1 cellular context compared by ENCODE assay signal in the genomic region with DNA sequence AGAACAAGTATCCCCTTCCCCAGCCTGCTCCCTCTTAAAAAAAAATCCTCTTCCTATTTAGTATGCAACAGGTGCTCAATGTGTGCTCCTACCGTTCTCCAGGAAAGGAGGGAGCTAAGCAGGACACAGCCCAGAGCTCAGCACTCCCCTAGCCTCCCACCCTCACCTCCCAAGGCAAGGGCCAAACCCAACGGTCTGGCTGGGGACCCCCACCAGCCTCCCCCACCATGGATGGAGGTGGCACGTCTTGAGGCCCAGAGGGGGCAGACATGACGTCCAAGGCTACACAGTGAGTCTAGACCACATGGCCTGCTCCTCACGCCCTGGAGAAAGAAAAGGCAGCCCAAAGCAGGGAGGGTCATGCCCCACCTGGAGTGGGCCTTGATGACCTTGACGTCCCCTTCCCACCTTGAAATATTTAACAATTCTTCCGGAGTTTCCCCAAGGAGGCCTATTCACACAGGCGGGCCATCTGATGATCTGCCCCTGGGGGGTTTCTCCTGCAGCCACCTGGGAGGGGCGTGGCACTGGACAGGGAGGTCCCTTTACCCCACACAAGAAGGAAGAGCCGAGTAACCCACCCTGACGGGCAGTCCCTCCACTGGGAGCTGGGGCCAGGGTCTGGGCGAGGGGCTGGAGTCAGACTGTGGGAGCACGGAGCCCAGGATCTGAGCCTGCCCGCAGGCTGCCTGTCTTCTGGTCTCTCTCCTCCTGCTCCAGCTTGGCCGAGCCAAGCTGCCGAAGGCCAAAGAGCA.
TF ChIP-seq lines count a peak whose summit lies in the region.

No MANE protein-coding gene starts in this region.

TF ChIP-seq in HepG2, 621 proteins besides CTCF, POLR2A, EP300 and RAD21 (continued from another document):
- TF ChIP-seq ZBTB7A (CRISPR knock-in tag; IDR thresholded peaks at IDR 0.05) (peak; percentile 4; the same call in 1 of the 2 replicates), TAF1 (CRISPR knock-in tag; IDR thresholded peaks at IDR 0.05) (no peak), SPEN (CRISPR knock-in tag; IDR thresholded peaks at IDR 0.05; ENCODE audit: low read depth) (peak; percentile 11; the same call in 1 of the 2 replicates), FOXJ3 (CRISPR knock-in tag; IDR thresholded peaks at IDR 0.05; ENCODE audit: borderline replicate concordance) (no peak), ZNF766 (CRISPR knock-in tag; IDR thresholded peaks at IDR 0.05; ENCODE audit: borderline replicate concordance) (0 out of 2 replicates have a peak, but pooled peaks have one; percentile 42), ZNF768 (CRISPR knock-in tag; IDR thresholded peaks at IDR 0.05) (peak; percentile 66; the same call in 1 of the 2 replicates), ZKSCAN8 (CRISPR knock-in tag; IDR thresholded peaks at IDR 0.05; ENCODE audit: borderline replicate concordance) (peak; percentile 80; the same call in 1 of the 2 replicates), RXRA (CRISPR knock-in tag; IDR thresholded peaks at IDR 0.05) (peak; percentile 5; the same call in 1 of the 2 replicates), ZFY (CRISPR knock-in tag; IDR thresholded peaks at IDR 0.05) (peak; percentile 30; the same call in 1 of the 2 replicates), SMARCE1 (IDR thresholded peaks at IDR 0.05; ENCODE audit: borderline replicate concordance) (no peak), NRL (CRISPR knock-in tag; IDR thresholded peaks at IDR 0.05; ENCODE audit: borderline replicate concordance) (peak; percentile 58; the same call in 1 of the 2 replicates), SALL1 (CRISPR knock-in tag; IDR thresholded peaks at IDR 0.05) (0 out of 2 replicates have a peak, but pooled peaks have one; percentile 13), ZNF230 (CRISPR knock-in tag; IDR thresholded peaks at IDR 0.05) (0 out of 2 replicates have a peak, but pooled peaks have one; percentile 28)
- TF ChIP-seq, protein P1, sequence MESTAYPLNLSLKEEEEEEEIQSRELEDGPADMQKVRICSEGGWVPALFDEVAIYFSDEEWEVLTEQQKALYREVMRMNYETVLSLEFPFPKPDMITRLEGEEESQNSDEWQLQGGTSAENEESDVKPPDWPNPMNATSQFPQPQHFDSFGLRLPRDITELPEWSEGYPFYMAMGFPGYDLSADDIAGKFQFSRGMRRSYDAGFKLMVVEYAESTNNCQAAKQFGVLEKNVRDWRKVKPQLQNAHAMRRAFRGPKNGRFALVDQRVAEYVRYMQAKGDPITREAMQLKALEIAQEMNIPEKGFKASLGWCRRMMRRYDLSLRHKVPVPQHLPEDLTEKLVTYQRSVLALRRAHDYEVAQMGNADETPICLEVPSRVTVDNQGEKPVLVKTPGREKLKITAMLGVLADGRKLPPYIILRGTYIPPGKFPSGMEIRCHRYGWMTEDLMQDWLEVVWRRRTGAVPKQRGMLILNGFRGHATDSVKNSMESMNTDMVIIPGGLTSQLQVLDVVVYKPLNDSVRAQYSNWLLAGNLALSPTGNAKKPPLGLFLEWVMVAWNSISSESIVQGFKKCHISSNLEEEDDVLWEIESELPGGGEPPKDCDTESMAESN (CRISPR knock-in tag; conservative IDR thresholded peaks at IDR 0.05) = peak; percentile 75
